In the genomic region with DNA sequence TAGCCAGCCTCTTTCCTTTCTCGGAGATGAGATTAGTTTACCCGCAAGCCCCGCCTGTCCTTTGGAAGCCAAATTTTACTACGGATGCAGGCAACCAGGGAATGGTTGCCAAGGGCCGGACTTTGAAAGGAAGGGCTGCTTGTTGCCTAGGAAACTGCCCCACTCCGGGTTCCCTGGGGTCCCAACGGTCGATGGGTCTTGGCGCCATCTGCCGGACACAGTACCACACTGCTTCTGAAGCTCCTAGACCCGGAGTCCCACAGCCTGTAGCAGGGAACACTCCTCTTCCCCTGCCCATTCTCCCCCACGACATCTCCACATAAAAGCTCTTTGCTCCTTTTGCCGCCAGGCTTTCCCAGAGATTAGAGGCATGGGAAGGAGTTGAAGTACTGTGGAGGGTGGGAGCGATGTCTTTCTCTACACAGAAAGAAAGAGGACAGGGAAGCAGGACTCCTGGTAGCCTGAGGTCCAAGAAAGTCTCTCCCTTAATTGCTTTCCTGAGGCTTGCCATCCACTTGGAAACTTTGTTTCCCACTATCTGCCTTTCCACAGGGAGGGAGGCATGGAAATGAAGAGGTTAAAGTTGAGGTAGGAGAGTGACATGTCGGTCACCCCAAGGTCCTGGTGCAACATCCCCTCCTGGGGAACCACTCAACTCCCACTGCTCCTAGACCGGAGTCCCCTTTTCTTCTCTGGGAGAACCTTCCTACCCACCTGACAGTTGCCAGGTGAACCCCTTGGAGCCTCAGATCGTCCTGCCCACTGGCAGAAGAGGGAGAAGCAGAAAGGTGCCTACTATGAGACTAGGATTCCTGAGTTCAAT, we compare ENCODE assay signal across 8 cellular contexts. TPM values are rescaled to one million over a fixed set of nuclear protein-coding genes. Genes with fewer than 3 reads are reported as not detected.
A peak's percentile ranks its signal among the peaks of the same experiment; 100 is the strongest.
DNase-seq lines count a peak whose midpoint lies in the region; ATAC-seq, FAIRE-seq and TF ChIP-seq lines count a peak whose summit lies in the region.

No MANE protein-coding gene starts in this region.

- H3K27ac ChIP-seq in ovary (no peak overlapping the region), upper lobe of left lung (no peak overlapping the region)

- H3K36me3 ChIP-seq in ovary (no peaks in the 10 kb centered on the region), upper lobe of left lung (peaks cover 0 to 15% (median 9%) of the 10 kb centered on the region in 4 donors)

- H3K9me3 ChIP-seq in ovary (no peaks in the 10 kb centered on the region), upper lobe of left lung (no peaks in the 10 kb centered on the region)

- no peak for TF ChIP-seq EP300 in Ishikawa (IDR thresholded peaks at IDR 0.05; ENCODE audit: borderline replicate concordance)
- no peak for TF ChIP-seq EP300 in ovary (IDR thresholded peaks at IDR 0.05)
- no peak for TF ChIP-seq EP300 in upper lobe of left lung (IDR thresholded peaks at IDR 0.05)

- H3K4me3 ChIP-seq in ovary (no peak overlapping the region), upper lobe of left lung (no peak overlapping the region)

- 6 to 9% (median 7%) methylated on average over 17 of the region's 17 CpGs for whole genome bisulfite sequencing in ovary, 3 donors
- WGBS in upper lobe of left lung, 2 donors, result 15 to 16% methylated on average over 14 to 17 of the region's 17 CpGs

- TF ChIP-seq RAD21 in Ishikawa (IDR thresholded peaks at IDR 0.05; ENCODE audit: low read depth), result peak; percentile 87

- TF ChIP-seq CTCF in ovary (IDR thresholded peaks at IDR 0.05) (peak; percentile 69 to 81 (median 70)), upper lobe of left lung (IDR thresholded peaks at IDR 0.05) (peak; percentile 70 to 83 (median 76))

- FAIRE-seq in frontal cortex (lab: Jason Lieb, UNC), result no peak

- intact Hi-C loops in ovary (cut with DNase I), result loop anchor here in 2 of 4 donors (5.0 kb wide), 2 partner anchors 36 to 41 kb away; no protein-coding TSS in a partner anchor

- ATAC-seq in GM19395 (IDR thresholded peaks at IDR 0.05; ENCODE audit: unreplicated experiment) (peak; percentile 88), upper lobe of left lung (ENCODE audit: low FRiP score in 2 of 2) (peak; percentile 87 to 96)

- no peaks in the 10 kb centered on the region for H3K4me1 ChIP-seq in ovary (ENCODE audit: insufficient read depth)
- peaks cover 0 to 7% (median 6%) of the 10 kb centered on the region in 4 donors for H3K4me1 ChIP-seq in upper lobe of left lung

- H3K27me3 ChIP-seq in ovary (no peaks in the 10 kb centered on the region), upper lobe of left lung (peaks cover 0 to 2% (median 0%) of the 10 kb centered on the region in 4 donors)

- TF ChIP-seq POLR2A in ovary (IDR thresholded peaks at IDR 0.05), result no peak
- TF ChIP-seq POLR2A in upper lobe of left lung (IDR thresholded peaks at IDR 0.05), result no peak

- peak; percentile 75 for DNase-seq in CD1c-positive myeloid dendritic cell (ENCODE audit: extremely low spot score)
- peak; percentile 79 for DNase-seq in RPMI8226
- peak; percentile 44 for DNase-seq in activated effector memory CD4-positive, alpha-beta T cell treated with Interleukin-2 at 50 U/mL for 16 hours
- DNase-seq in frontal cortex (ENCODE audit: low spot score in 2 of 2), result peak; percentile 76 to 94
- DNase-seq in ovary, result peak; percentile 78 to 92 (median 86)
- DNase-seq in upper lobe of left lung, result peak in 1 of 2 donors; percentile 71

TF ChIP-seq in Ishikawa, 13 proteins besides CTCF, POLR2A, EP300 and RAD21:
- TF ChIP-seq TAF1 (IDR thresholded peaks at IDR 0.05; ENCODE audit: low read depth) (no peak), ZBTB7A (IDR thresholded peaks at IDR 0.05; ENCODE audit: low read depth) (no peak), FOXM1 (IDR thresholded peaks at IDR 0.05; ENCODE audit: borderline replicate concordance, low read depth) (no peak), YY1 (IDR thresholded peaks at IDR 0.05; ENCODE audit: low read depth) (no peak), CREB1 (IDR thresholded peaks at IDR 0.05; ENCODE audit: low read depth) (no peak)
- TF ChIP-seq, protein P1, sequence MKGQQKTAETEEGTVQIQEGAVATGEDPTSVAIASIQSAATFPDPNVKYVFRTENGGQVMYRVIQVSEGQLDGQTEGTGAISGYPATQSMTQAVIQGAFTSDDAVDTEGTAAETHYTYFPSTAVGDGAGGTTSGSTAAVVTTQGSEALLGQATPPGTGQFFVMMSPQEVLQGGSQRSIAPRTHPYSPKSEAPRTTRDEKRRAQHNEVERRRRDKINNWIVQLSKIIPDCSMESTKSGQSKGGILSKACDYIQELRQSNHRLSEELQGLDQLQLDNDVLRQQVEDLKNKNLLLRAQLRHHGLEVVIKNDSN (IDR thresholded peaks at IDR 0.05), result no peak
- TF ChIP-seq, protein P2, sequence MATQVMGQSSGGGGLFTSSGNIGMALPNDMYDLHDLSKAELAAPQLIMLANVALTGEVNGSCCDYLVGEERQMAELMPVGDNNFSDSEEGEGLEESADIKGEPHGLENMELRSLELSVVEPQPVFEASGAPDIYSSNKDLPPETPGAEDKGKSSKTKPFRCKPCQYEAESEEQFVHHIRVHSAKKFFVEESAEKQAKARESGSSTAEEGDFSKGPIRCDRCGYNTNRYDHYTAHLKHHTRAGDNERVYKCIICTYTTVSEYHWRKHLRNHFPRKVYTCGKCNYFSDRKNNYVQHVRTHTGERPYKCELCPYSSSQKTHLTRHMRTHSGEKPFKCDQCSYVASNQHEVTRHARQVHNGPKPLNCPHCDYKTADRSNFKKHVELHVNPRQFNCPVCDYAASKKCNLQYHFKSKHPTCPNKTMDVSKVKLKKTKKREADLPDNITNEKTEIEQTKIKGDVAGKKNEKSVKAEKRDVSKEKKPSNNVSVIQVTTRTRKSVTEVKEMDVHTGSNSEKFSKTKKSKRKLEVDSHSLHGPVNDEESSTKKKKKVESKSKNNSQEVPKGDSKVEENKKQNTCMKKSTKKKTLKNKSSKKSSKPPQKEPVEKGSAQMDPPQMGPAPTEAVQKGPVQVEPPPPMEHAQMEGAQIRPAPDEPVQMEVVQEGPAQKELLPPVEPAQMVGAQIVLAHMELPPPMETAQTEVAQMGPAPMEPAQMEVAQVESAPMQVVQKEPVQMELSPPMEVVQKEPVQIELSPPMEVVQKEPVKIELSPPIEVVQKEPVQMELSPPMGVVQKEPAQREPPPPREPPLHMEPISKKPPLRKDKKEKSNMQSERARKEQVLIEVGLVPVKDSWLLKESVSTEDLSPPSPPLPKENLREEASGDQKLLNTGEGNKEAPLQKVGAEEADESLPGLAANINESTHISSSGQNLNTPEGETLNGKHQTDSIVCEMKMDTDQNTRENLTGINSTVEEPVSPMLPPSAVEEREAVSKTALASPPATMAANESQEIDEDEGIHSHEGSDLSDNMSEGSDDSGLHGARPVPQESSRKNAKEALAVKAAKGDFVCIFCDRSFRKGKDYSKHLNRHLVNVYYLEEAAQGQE (IDR thresholded peaks at IDR 0.05; ENCODE audit: low read depth), result no peak

RNA-seq across cellular contexts. Expression of a gene that starts 21.9 kb away (rescaled TPM):
- total RNA-seq in frontal cortex (26.5 TPM), ovary (10 to 100 TPM; 10.3 to 66.9 (median 41.4) TPM), upper lobe of left lung (100 to 1,000 TPM in 2 of 6 donors, 10 to 100 TPM in 4; 47.2 to 107 (median 81.5) TPM)
- polyA plus RNA-seq in ovary, result 10 to 100 TPM; 16.5 to 23.3 TPM

RNA-seq across cellular contexts. Expression of a gene that starts 26.4 kb away (rescaled TPM):
- 3.3 TPM for total RNA-seq in frontal cortex
- 1 to 10 TPM in 3 of 7 donors, under 1 TPM in 4; 0.11 to 1.1 (median 0.74) TPM for total RNA-seq in ovary
- 1 to 10 TPM in 1 of 2 donors, under 1 TPM in 1; 0.17 to 1.2 TPM for polyA plus RNA-seq in ovary
- 10 to 100 TPM in 1 of 6 donors, 1 to 10 TPM in 2, under 1 TPM in 3; 0.30 to 10.5 (median 0.91) TPM for total RNA-seq in upper lobe of left lung

RNA-seq across cellular contexts. Expression of a gene that starts 44.2 kb away (rescaled TPM):
- total RNA-seq in frontal cortex (16.3 TPM), ovary (10 to 100 TPM; 18.5 to 50.8 (median 35.1) TPM), upper lobe of left lung (100 to 1,000 TPM in 1 of 6 donors, 10 to 100 TPM in 5; 20.1 to 108 (median 29.4) TPM)
- polyA plus RNA-seq in ovary, result 10 to 100 TPM; 13.6 to 28.7 TPM
